Comparison of ENCODE assay signal across 1 cellular context in the genomic region with DNA sequence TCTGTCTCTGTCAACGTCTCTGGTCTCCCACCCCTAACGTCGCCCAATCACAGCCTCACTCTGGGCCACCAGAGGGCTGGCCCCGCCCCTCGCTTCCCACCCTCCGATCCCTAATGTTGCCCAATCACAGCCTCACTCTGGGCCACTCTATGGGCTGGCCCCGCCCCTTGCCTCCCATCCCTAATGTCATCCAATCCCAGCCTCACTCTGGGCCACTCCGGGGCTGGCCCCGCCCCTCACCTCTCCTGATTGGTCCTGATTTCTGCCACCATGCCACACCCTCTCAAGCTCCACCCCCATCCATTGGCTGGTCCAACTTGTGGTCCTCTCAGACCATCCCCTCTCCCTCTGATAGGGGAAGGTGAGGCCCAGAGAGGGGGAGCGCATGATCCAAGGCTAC.
TF ChIP-seq lines count a peak whose summit lies in the region.

No MANE protein-coding gene starts in this region.

TF ChIP-seq in HEK293, 187 proteins besides CTCF, POLR2A, EP300 and RAD21 (continued from another document):
- TF ChIP-seq, protein P1, sequence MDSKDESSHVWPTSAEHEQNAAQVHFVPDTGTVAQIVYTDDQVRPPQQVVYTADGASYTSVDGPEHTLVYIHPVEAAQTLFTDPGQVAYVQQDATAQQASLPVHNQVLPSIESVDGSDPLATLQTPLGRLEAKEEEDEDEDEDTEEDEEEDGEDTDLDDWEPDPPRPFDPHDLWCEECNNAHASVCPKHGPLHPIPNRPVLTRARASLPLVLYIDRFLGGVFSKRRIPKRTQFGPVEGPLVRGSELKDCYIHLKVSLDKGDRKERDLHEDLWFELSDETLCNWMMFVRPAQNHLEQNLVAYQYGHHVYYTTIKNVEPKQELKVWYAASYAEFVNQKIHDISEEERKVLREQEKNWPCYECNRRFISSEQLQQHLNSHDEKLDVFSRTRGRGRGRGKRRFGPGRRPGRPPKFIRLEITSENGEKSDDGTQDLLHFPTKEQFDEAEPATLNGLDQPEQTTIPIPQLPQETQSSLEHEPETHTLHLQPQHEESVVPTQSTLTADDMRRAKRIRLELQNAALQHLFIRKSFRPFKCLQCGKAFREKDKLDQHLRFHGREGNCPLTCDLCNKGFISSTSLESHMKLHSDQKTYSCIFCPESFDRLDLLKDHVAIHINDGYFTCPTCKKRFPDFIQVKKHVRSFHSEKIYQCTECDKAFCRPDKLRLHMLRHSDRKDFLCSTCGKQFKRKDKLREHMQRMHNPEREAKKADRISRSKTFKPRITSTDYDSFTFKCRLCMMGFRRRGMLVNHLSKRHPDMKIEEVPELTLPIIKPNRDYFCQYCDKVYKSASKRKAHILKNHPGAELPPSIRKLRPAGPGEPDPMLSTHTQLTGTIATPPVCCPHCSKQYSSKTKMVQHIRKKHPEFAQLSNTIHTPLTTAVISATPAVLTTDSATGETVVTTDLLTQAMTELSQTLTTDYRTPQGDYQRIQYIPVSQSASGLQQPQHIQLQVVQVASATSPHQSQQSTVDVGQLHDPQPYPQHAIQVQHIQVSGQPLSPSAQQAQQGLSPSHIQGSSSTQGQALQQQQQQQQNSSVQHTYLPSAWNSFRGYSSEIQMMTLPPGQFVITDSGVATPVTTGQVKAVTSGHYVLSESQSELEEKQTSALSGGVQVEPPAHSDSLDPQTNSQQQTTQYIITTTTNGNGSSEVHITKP (tag by site-specific recombination; IDR thresholded peaks at IDR 0.05), result no peak
- TF ChIP-seq KLF9 (tag by site-specific recombination; IDR thresholded peaks at IDR 0.05; ENCODE audit: low read depth) (0 out of 2 replicates have a peak, but pooled peaks have one; percentile 23), SP2 (tag by site-specific recombination; IDR thresholded peaks at IDR 0.05) (peak; percentile 84), GLI4 (tag by site-specific recombination; IDR thresholded peaks at IDR 0.05) (no peak), ZNF292 (tag by site-specific recombination; IDR thresholded peaks at IDR 0.05; ENCODE audit: borderline replicate concordance, low read depth) (no peak), ZNF223 (tag by site-specific recombination; IDR thresholded peaks at IDR 0.05) (no peak)
- TF ChIP-seq, protein P2, sequence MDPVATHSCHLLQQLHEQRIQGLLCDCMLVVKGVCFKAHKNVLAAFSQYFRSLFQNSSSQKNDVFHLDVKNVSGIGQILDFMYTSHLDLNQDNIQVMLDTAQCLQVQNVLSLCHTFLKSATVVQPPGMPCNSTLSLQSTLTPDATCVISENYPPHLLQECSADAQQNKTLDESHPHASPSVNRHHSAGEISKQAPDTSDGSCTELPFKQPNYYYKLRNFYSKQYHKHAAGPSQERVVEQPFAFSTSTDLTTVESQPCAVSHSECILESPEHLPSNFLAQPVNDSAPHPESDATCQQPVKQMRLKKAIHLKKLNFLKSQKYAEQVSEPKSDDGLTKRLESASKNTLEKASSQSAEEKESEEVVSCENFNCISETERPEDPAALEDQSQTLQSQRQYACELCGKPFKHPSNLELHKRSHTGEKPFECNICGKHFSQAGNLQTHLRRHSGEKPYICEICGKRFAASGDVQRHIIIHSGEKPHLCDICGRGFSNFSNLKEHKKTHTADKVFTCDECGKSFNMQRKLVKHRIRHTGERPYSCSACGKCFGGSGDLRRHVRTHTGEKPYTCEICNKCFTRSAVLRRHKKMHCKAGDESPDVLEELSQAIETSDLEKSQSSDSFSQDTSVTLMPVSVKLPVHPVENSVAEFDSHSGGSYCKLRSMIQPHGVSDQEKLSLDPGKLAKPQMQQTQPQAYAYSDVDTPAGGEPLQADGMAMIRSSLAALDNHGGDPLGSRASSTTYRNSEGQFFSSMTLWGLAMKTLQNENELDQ (tag by site-specific recombination; IDR thresholded peaks at IDR 0.05; ENCODE audit: low read depth), result no peak
